ENCODE assay signal across 9 cellular contexts in the genomic region with DNA sequence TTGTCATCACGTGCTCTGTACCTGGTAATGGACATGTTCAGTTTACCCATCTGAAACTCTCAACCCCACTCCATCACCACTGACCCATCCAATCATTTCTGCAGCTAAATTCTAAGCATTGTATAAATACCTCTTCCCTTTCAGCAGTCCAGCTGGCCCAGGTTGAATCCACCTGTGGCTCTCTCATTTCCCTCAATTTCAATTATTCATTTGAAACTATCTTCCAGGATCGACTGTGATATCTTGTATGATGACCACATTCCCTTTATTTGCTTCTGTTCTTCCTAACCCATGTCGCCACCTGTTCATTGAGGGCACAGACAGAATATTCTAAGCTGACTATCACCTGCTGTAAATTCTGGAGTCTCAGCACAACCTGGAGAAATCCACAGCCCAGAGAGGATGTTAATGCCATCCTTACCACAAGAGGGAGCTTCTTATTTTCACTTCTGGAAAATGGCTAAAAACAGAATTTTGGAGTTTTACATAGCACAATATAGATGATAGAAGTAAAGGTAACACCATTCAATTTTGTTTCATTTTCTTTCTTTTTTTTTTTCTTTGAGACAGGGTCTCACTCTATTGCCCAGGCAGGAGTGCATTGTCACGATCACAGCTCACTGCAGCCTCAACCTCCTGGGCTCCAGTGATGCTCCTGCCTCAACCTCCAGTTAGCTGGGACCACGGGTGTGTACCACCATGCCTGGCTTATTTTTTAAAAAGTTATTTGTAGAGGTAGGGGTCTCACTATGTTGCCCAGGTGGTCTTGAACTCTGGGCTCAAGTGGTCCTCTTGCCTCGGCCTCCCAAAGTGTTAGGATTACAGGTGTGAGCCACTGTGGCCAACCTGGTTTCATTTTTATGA. TPM values are rescaled to one million over a fixed set of nuclear protein-coding genes. Genes with fewer than 3 reads are reported as not detected.
DNase-seq lines count a peak whose midpoint lies in the region; ATAC-seq, FAIRE-seq and TF ChIP-seq lines count a peak whose summit lies in the region.
"Had no signal": no experiment of that assay in that cellular context is flagged by ENCODE, and none has a peak within 500 bp of the region (broad histone marks: within the 10 kb centered on the region; RNA-seq: fewer than 3 reads in every experiment).

No MANE protein-coding gene starts in this region.

- H3K27me3 ChIP-seq in endothelial cell of umbilical vein (ENCODE audit: control insufficient read depth in 2 of 2, insufficient read depth in 2 of 2, low read length in 2 of 2) (no peaks in the 10 kb centered on the region), prostate gland (replicated peaks; ENCODE audit: insufficient read depth) (no peaks in the 10 kb centered on the region)

- peak overlapping the region in 1 of 7 donors; percentile 31 for H3K27ac Mint-ChIP-seq in CD14-positive monocyte
- H3K27ac Mint-ChIP-seq: IgD-negative memory B cell had no signal

- H3K36me3 ChIP-seq in endothelial cell of umbilical vein (ENCODE audit: control insufficient read depth in 2 of 2, extremely low read depth in 1 of 2, insufficient read depth in 2 of 2, low read length in 2 of 2) (no peaks in the 10 kb centered on the region), prostate gland (no peaks in the 10 kb centered on the region)

- peaks cover 2 to 11% (median 2%) of the 10 kb centered on the region in 3 donors for H3K27me3 Mint-ChIP-seq in CD14-positive monocyte (ENCODE audit: low read depth in 3 of 3)

- BruUV-seq in endothelial cell of umbilical vein (replicated peaks; lab: Mats Ljungman, UMichigan), result no TSS peak

- H3K9me3 Mint-ChIP-seq in CD14-positive monocyte, result no peaks in the 10 kb centered on the region
- H3K9me3 Mint-ChIP-seq: IgD-negative memory B cell had no signal

- CTCF ChIA-PET in endothelial cell of umbilical vein (lab: Charles Lee), result interaction anchor here (0.6 to 2.1 kb wide), 25 partner anchors 8 to 288 kb away, joined by 3 to 26 read pairs (median 5); partner anchors contain the start of genes ZNF441, ZNF700 and ZNF823

- no peaks in the 10 kb centered on the region for H3K36me3 Mint-ChIP-seq in CD14-positive monocyte
- H3K36me3 Mint-ChIP-seq: IgD-negative memory B cell had no signal

- no peak overlapping the region for H2AFZ ChIP-seq in endothelial cell of umbilical vein (ENCODE audit: low read depth, low read length)

- TF ChIP-seq POLR2A in endothelial cell of umbilical vein (IDR thresholded peaks at IDR 0.05; ENCODE audit: low read depth, low read length), result no peak
- no peak for TF ChIP-seq POLR2A in prostate gland (IDR thresholded peaks at IDR 0.05)

- H4K20me1 ChIP-seq in endothelial cell of umbilical vein (replicated peaks; ENCODE audit: control insufficient read depth, extremely low read depth, insufficient read depth, low read length), result no peaks in the 10 kb centered on the region

- FAIRE-seq in RCC 7860 (lab: Jason Lieb, UNC), result peak; percentile 66
- peak; percentile 48 for FAIRE-seq in endothelial cell of umbilical vein (lab: Jason Lieb, UNC)

- H3K4me3 Mint-ChIP-seq in CD14-positive monocyte, result no peak overlapping the region

- POLR2A ChIA-PET in endothelial cell of umbilical vein (lab: Charles Lee), result no interaction called here

- intact Hi-C loops in CD14-positive monocyte (cut with micrococcal nuclease), result loop anchor here in 1 of 2 donors (10.0 kb wide), 1 partner anchor 105 kb away; the partner anchor contains the start of gene ZNF627
- intact Hi-C loops in endothelial cell of umbilical vein (cut with micrococcal nuclease), result loop anchor here (1.0 to 5.0 kb wide), 3 partner anchors 38 to 138 kb away; partner anchors contain the start of gene ZNF823
- intact Hi-C loops in prostate gland (cut with DNase I), result no loop called here

- H3K79me2 ChIP-seq in endothelial cell of umbilical vein (ENCODE audit: control insufficient read depth, insufficient read depth, low read length), result no peaks in the 10 kb centered on the region

- no peaks in the 10 kb centered on the region for H3K9me1 ChIP-seq in endothelial cell of umbilical vein (replicated peaks; ENCODE audit: control insufficient read depth, extremely low read depth, insufficient read depth, low read length)

- H3K4me3 ChIP-seq in endothelial cell of umbilical vein (replicated peaks in 1 of 3; ENCODE audit: insufficient read depth in 1 of 3, low read depth in 1 of 3, low read length in 3 of 3) (no peak overlapping the region), prostate gland (no peak overlapping the region)

- H3K4me2 ChIP-seq in endothelial cell of umbilical vein (ENCODE audit: insufficient read depth, low read length), result no peak overlapping the region

- peaks cover 1% of the 10 kb centered on the region for H3K4me1 Mint-ChIP-seq in CD14-positive monocyte

- peak; percentile 88 for TF ChIP-seq CTCF in CD14-positive monocyte (IDR thresholded peaks at IDR 0.05)
- peak; percentile 47 to 58 for TF ChIP-seq CTCF in endothelial cell of umbilical vein (IDR thresholded peaks at IDR 0.05; ENCODE audit: extremely low read depth in 1 of 2, insufficient read depth in 1 of 2, low read depth in 1 of 2, low read length in 2 of 2)
- peak in 3 of 4 experiments; percentile 46 to 63 (median 59) for TF ChIP-seq CTCF in prostate gland (IDR thresholded peaks at IDR 0.05)

- H3K27ac ChIP-seq in endothelial cell of umbilical vein (ENCODE audit: insufficient read depth, low read depth, low read length), result no peak overlapping the region
- no peak overlapping the region for H3K27ac ChIP-seq in prostate gland

- H3K4me1 ChIP-seq in endothelial cell of umbilical vein (ENCODE audit: control insufficient read depth, extremely low read depth, insufficient read depth, low read length), result peaks cover under 1% of the 10 kb centered on the region
- no peaks in the 10 kb centered on the region for H3K4me1 ChIP-seq in prostate gland (replicated peaks)

- no peak overlapping the region for H3K9ac ChIP-seq in endothelial cell of umbilical vein (replicated peaks; ENCODE audit: extremely low read depth, insufficient read depth, low read length)

- 71% methylated on average over 6 of the region's 6 CpGs for WGBS in prostate gland

- H3K9me3 ChIP-seq in endothelial cell of umbilical vein (replicated peaks; ENCODE audit: control insufficient read depth, insufficient read depth, low read length), result no peaks in the 10 kb centered on the region
- no peaks in the 10 kb centered on the region for H3K9me3 ChIP-seq in prostate gland

- no peak for ATAC-seq in activated CD4-positive, CD25-positive, alpha-beta regulatory T cell treated with anti-CD3 and anti-CD28 coated beads, Interleukin-2, amount 50 U/mL, for 24 hours
- ATAC-seq in GM19463 (IDR thresholded peaks at IDR 0.05; ENCODE audit: unreplicated experiment), result no peak

- dilution Hi-C loops in endothelial cell of umbilical vein (cut with MboI; ENCODE audit: extremely low pct_ligation_motif_present, low sequenced_read_pairs), result no loop called here

- DNase-seq in CD14-positive monocyte (ENCODE audit: low spot score), result no peak
- DNase-seq in H4 (ENCODE audit: low spot score), result peak; percentile 16
- peak; percentile 31 for DNase-seq in RCC 7860 (ENCODE audit: low spot score)
- DNase-seq in endothelial cell of umbilical vein (ENCODE audit: low read depth, low spot score), result peak; percentile 34
- no peak for DNase-seq in prostate gland (ENCODE audit: low spot score)
- no peak for DNase-seq in NCI-H446 treated with DMSO at 0.1 percent for 48 hours (lab: John Stamatoyannopoulos, UW)

TF ChIP-seq in endothelial cell of umbilical vein, 7 proteins besides CTCF, POLR2A, EP300 and RAD21:
- no peak for TF ChIP-seq JUN (IDR thresholded peaks at IDR 0.05; ENCODE audit: borderline replicate concordance, insufficient read depth, insufficient read length, low read depth)
- TF ChIP-seq MYC (IDR thresholded peaks at IDR 0.05; ENCODE audit: low read depth, low read length), result no peak
- no peak for TF ChIP-seq EZH2 (IDR thresholded peaks at IDR 0.05; ENCODE audit: borderline replicate concordance, low read depth, low read length, severe bottlenecking)
- TF ChIP-seq MAX (IDR thresholded peaks at IDR 0.05; ENCODE audit: insufficient read depth, insufficient read length), result no peak
- no peak for TF ChIP-seq GATA2 (IDR thresholded peaks at IDR 0.05; ENCODE audit: insufficient read depth, insufficient read length, low read depth, low read length)
- no peak for TF ChIP-seq POLR2AphosphoS5 (IDR thresholded peaks at IDR 0.05; ENCODE audit: insufficient read depth, low read depth, low read length)
- TF ChIP-seq FOS (IDR thresholded peaks at IDR 0.05; ENCODE audit: borderline replicate concordance, insufficient read depth, low read length), result no peak

RNA-seq across cellular contexts. Expression of gene ZNF823, which starts 38.6 kb away (rescaled TPM):
- polyA plus RNA-seq in CD14-positive monocyte (under 1 TPM; 0.48 to 0.85 TPM), endothelial cell of umbilical vein (1.1 and 1.4 TPM in 2 replicates)
- total RNA-seq in H4 (2014; rRNA removed; shearing (Covaris generic)), result 4.0 and 7.3 TPM in 2 replicates
- total RNA-seq in endothelial cell of umbilical vein (3.8 and 4.4 TPM in 2 replicates), prostate gland (1 to 10 TPM; 3.5 to 5.9 TPM)
- polyA plus RNA-seq in endothelial cell of umbilical vein (2011; cell fraction: cytosol; rRNA removed), result 2.3 and 2.6 TPM in 2 replicates
- 5.3 and 6.1 TPM in 2 replicates for polyA plus RNA-seq in endothelial cell of umbilical vein (2011; cell fraction: nucleus; rRNA removed)
- 3.7 and 4.2 TPM in 2 replicates for polyA plus RNA-seq in endothelial cell of umbilical vein (2012)
- polyA minus RNA-seq in endothelial cell of umbilical vein, result 3.3 and 6.6 TPM in 2 replicates
- polyA minus RNA-seq in endothelial cell of umbilical vein (2011; cell fraction: cytosol; rRNA and poly(A)+ RNA removed), result 1.6 TPM
- polyA minus RNA-seq in endothelial cell of umbilical vein (2011; cell fraction: nucleus; rRNA and poly(A)+ RNA removed), result 3.8 TPM in 2 replicates

Comparison
In these comparisons a context has a peak if more than half of its experiments do, and no peak if none do; other contexts are left out.
1. DNase-seq: peak in H4 (single experiment), RCC 7860 (single experiment) and endothelial cell of umbilical vein (single experiment); none in CD14-positive monocyte (single experiment), prostate gland (single experiment) and NCI-H446 treated with DMSO at 0.1 percent for 48 hours (single experiment).
2. Peak in every context shown above with its lines, with median percentiles within 50 percentile points of each other: CTCF ChIP-seq.